Comparison of ENCODE assay signal across 8 cellular contexts in the genomic region with DNA sequence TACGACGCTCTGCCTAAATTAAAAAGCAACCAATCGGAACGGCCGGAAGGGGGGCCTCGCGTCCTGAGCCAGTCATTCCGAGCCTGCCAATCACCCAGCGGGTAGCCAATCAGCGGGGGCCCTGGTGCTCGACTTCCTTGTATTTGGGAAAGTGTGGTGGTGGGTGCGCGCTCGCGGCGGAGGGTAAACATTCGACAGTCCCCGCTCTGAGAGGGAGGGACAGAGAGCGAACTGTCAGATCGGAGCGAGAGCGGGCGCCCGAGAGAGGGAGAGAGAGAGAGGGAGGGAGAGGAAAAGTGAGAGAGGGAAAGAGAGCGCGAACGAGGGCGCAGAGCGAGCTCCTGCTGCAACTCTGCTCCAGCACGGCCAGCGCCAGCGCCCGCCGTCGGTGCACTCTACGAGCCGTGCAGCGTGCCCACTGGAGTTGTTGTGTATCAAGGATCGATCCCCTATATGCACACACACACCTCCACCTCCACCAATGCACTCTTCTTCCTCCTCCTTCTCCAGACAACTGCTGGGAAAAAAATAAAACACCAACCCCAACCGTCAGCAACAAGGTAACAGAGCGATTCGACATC. TPM values are rescaled to one million over a fixed set of nuclear protein-coding genes. Genes with fewer than 3 reads are reported as not detected.
DNase-seq lines count a peak whose midpoint lies in the region; ATAC-seq lines count a peak whose summit lies in the region.

A gene (plus strand): TSS at position 190 of the 581 bp plus-strand sequence. CDS start 1,396 bp downstream, outside the sequence.

- ATAC-seq in GM19397 (IDR thresholded peaks at IDR 0.05; ENCODE audit: unreplicated experiment), result no peak

- DNase-seq in G401 (ENCODE audit: low spot score), result peak; percentile 94
- DNase-seq in M059J (ENCODE audit: low read depth), result peak; percentile 79
- DNase-seq in activated T-cell treated with anti-CD3 and anti-CD28 coated beads, Interleukin-2, amount 50 U/mL, for 1 hour, result peak; percentile 37
- DNase-seq in germinal center (ENCODE audit: low spot score), result peak; percentile 84
- DNase-seq in nucleus accumbens (lab: John Stamatoyannopoulos, UW), result peak; percentile 81 to 100 (median 99)
- no peak for DNase-seq in HPDE6-E6E7 (ENCODE audit: extremely low spot score)
- DNase-seq in NCI-H187 (lab: John Stamatoyannopoulos, UW), result no peak

- in situ Hi-C loops in G401 (cut with HindIII; ENCODE audit: low sequenced_read_pairs), result no loop called here

RNA-seq across cellular contexts. Expression of the gene that starts here (rescaled TPM):
- not detected in 2 replicates for total RNA-seq in G401 (2014; rRNA removed; shearing (Covaris generic))
- 1.0 and 1.2 TPM in 2 replicates for total RNA-seq in M059J (2014; rRNA removed; shearing (Covaris generic))

Comparison
In these comparisons a context has a peak if more than half of its experiments do, and no peak if none do; other contexts are left out.
1. Peak in DNase-seq in G401; RNA of the gene not detected or under 1 TPM.
2. DNase-seq: peak in M059J (single experiment), activated T-cell treated with anti-CD3 and anti-CD28 coated beads, Interleukin-2, amount 50 U/mL, for 1 hour (single experiment), germinal center (single experiment) and nucleus accumbens (56 of 56); none in HPDE6-E6E7 (single experiment) and NCI-H187 (0 of 2).